ENCODE assay signal across 12 cellular contexts in the genomic region with DNA sequence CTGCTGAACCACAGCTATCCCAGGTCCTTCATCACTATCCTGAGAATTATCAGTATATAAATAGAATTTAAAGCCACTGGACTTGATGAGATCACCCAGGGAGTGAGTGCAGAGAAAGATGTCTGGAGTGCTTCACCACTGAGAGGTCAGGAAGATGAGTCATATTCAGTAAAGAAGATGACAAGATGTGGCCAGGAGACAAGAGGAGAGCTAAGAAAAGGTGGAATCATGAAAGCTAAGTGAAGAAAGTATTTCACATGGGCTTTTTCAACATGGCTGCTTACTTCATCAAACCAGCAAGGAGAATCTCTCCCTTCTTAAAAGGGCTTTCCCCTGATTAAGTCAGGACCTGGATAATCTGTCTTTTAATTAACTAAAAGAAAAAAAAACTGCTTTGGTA. TPM values are rescaled to one million over a fixed set of nuclear protein-coding genes. Genes with fewer than 3 reads are reported as not detected.
DNase-seq lines count a peak whose midpoint lies in the region; ATAC-seq and TF ChIP-seq lines count a peak whose summit lies in the region.
"Had no signal": no experiment of that assay in that cellular context is flagged by ENCODE, and none has a peak within 500 bp of the region (broad histone marks: within the 10 kb centered on the region; RNA-seq: fewer than 3 reads in every experiment).

No MANE protein-coding gene starts in this region.

- H3K27me3 ChIP-seq in brain microvascular endothelial cell (replicated peaks) (no peaks in the 10 kb centered on the region), esophagus muscularis mucosa (no peaks in the 10 kb centered on the region), adrenal gland (no peaks in the 10 kb centered on the region)
- H3K27me3 ChIP-seq: spleen had no signal

- H3K4me1 ChIP-seq in esophagus muscularis mucosa (no peaks in the 10 kb centered on the region), adrenal gland (replicated peaks in 1 of 2) (no peaks in the 10 kb centered on the region)
- H3K4me1 ChIP-seq: spleen had no signal

- DNase-seq in ELR (ENCODE audit: low read depth) (peak; percentile 94), NCI-H226 (peak; percentile 49), brain microvascular endothelial cell (peak; percentile 87), myocyte (ENCODE audit: low read depth) (peak; percentile 48), esophagus muscularis mucosa (ENCODE audit: extremely low spot score) (no peak), adrenal gland (no peak)
- DNase-seq: activated CD4-positive, alpha-beta T cell treated with anti-CD3 and anti-CD28 coated beads for 4 hours; activated naive CD4-positive, alpha-beta T cell; NCI-H1694; spleen had no signal

- H3K27ac ChIP-seq in brain microvascular endothelial cell, result no peak overlapping the region
- H3K27ac ChIP-seq in esophagus muscularis mucosa (replicated peaks in 1 of 4), result no peak overlapping the region
- no peak overlapping the region for H3K27ac ChIP-seq in adrenal gland
- H3K27ac ChIP-seq: spleen had no signal

- intact Hi-C loops in esophagus muscularis mucosa (cut with DNase I) (no loop called here), adrenal gland (cut with DNase I) (no loop called here)

- ATAC-seq in HG03175 (IDR thresholded peaks at IDR 0.05; ENCODE audit: unreplicated experiment) (no peak), GM18517 (IDR thresholded peaks at IDR 0.05; ENCODE audit: unreplicated experiment) (no peak)

- TF ChIP-seq EP300 in esophagus muscularis mucosa (IDR thresholded peaks at IDR 0.05), result no peak

- TF ChIP-seq CTCF in brain microvascular endothelial cell (IDR thresholded peaks at IDR 0.05; ENCODE audit: low read depth, low read length, missing control alignments) (no peak), esophagus muscularis mucosa (IDR thresholded peaks at IDR 0.05) (no peak), adrenal gland (IDR thresholded peaks at IDR 0.05) (no peak)

- TF ChIP-seq POLR2A in esophagus muscularis mucosa (IDR thresholded peaks at IDR 0.05; ENCODE audit: low read depth) (no peak), adrenal gland (IDR thresholded peaks at IDR 0.05) (no peak)

- H3K36me3 ChIP-seq in brain microvascular endothelial cell (replicated peaks) (no peaks in the 10 kb centered on the region), esophagus muscularis mucosa (no peaks in the 10 kb centered on the region), adrenal gland (replicated peaks in 1 of 2) (no peaks in the 10 kb centered on the region)
- H3K36me3 ChIP-seq: spleen had no signal

- in situ Hi-C loops in brain microvascular endothelial cell (cut with HindIII; ENCODE audit: low pct_ligation_motif_present, low sequenced_read_pairs), result no loop called here

- no peak overlapping the region for H3K4me3 ChIP-seq in brain microvascular endothelial cell (ENCODE audit: low read depth, low read length)
- no peak overlapping the region for H3K4me3 ChIP-seq in esophagus muscularis mucosa
- H3K4me3 ChIP-seq in adrenal gland, result no peak overlapping the region
- H3K4me3 ChIP-seq: spleen had no signal

- no peaks in the 10 kb centered on the region for H3K9me3 ChIP-seq in esophagus muscularis mucosa
- no peaks in the 10 kb centered on the region for H3K9me3 ChIP-seq in adrenal gland (replicated peaks in 1 of 3)

RNA-seq across cellular contexts. Expression of a gene that starts 9.1 kb away (rescaled TPM):
- total RNA-seq in myocyte (0.08 TPM in 1 of 2 replicates, not detected in the other), esophagus muscularis mucosa (100 to 1,000 TPM in 2 of 4 donors, 10 to 100 TPM in 2; 89.5 to 127 (median 102) TPM), adrenal gland (100 to 1,000 TPM in 3 of 8 donors, 10 to 100 TPM in 5; 58.2 to 145 (median 82.9) TPM)
- polyA plus RNA-seq in myocyte (2012), result 0.06 TPM
- polyA plus RNA-seq in adrenal gland, result 100 to 1,000 TPM in 1 of 3 donors, 10 to 100 TPM in 2; 30.4 to 212 (median 54.5) TPM

Comparison
In these comparisons a context has a peak if more than half of its experiments do, and no peak if none do; other contexts are left out.
1. DNase-seq: peak in ELR (single experiment), NCI-H226 (single experiment), brain microvascular endothelial cell (single experiment) and myocyte (single experiment); none in esophagus muscularis mucosa (single experiment) and adrenal gland (0 of 7).
2. RNA of a gene that starts 9.1 kb away (total RNA-seq): 89.5 to 127 TPM in esophagus muscularis mucosa and 58.2 to 145 TPM in adrenal gland; 0.08 TPM in myocyte; every median in the first group is over 10 times any median in the second.